Comparison of ENCODE assay signal across 8 cellular contexts in genomic region chr1:207751790-207752455, GRCh38. TPM values are rescaled to one million over a fixed set of nuclear protein-coding genes. Genes with fewer than 3 reads are reported as not detected.
DNase-seq lines count a peak whose midpoint lies in the region; ATAC-seq and TF ChIP-seq lines count a peak whose summit lies in the region.

TSS of gene CD46 (plus strand) at chr1:207752054. CDS start at chr1:207752213, 159 bp downstream.

- CTCF ChIA-PET in PC-9 (lab: Charles Lee): interaction anchor here (0.7 kb wide), 1 partner anchor 25 kb away, joined by 3 read pairs; no protein-coding TSS in a partner anchor

- H2AFZ ChIP-seq in PC-9: peak within 1 kb of the TSS; percentile 85

- H3K36me3 ChIP-seq in PC-9 (ENCODE audit: low read depth) (peaks cover under 1% of the 10 kb centered on the region; the same call in 1 of the 2 replicates), mucosa of stomach (ENCODE audit: control insufficient read depth, insufficient read depth, low read length) (no peaks in the 10 kb centered on the region)

- no TSS peak for BruUV-seq in PC-9 (replicated peaks; lab: Mats Ljungman, UMichigan)

- peaks cover 59% of the 10 kb centered on the region for H3K79me2 ChIP-seq in PC-9 (ENCODE audit: low read depth)

- peak; percentile 93 for ATAC-seq in GM21619 (IDR thresholded peaks at IDR 0.05; ENCODE audit: unreplicated experiment)

- DNase-seq in DMS153 (lab: John Stamatoyannopoulos, UW) (peak; percentile 98), PC-9 (peak; percentile 97 to 98), erythroblast (lab: John Stamatoyannopoulos, UW) (peak; percentile 97 to 98)
- DNase-seq in Jurkat, Clone E6-1 (ENCODE audit: low read depth, low spot score): peak; percentile 90
- DNase-seq in activated T-cell treated with anti-CD3 and anti-CD28 coated beads, Interleukin-2, amount 50 U/mL, for 1 hour: peak; percentile 93
- DNase-seq in stimulated activated CD8-positive, alpha-beta memory T cell treated with anti-CD3 and anti-CD28 coated beads, Interleukin-7, amount 100 ng/mL, for 1 hour (ENCODE audit: low read depth in 2 of 2): peak; percentile 81 to 83

- peak within 1 kb of the TSS; percentile 76 for H3K4me3 ChIP-seq in Jurkat, Clone E6-1 (ENCODE audit: low read length)
- peak within 1 kb of the TSS; percentile 91 for H3K4me3 ChIP-seq in PC-9
- peak within 1 kb of the TSS; percentile 87 for H3K4me3 ChIP-seq in mucosa of stomach (ENCODE audit: low read length)

- H4K20me1 ChIP-seq in PC-9 (ENCODE audit: insufficient read depth): peaks cover 39% of the 10 kb centered on the region

- TF ChIP-seq CTCF in PC-9 (conservative IDR thresholded peaks at IDR 0.05): no peak

- intact Hi-C loops in PC-9 (cut with micrococcal nuclease; ENCODE audit: unreplicated experiment): loop anchor here (2.0 to 5.0 kb wide), 3 partner anchors 39 to 700 kb away; partner anchors contain the start of genes PFKFB2 and YOD1

- H3K27me3 ChIP-seq in PC-9 (ENCODE audit: insufficient read depth, low read depth): no peaks in the 10 kb centered on the region
- no peaks in the 10 kb centered on the region for H3K27me3 ChIP-seq in mucosa of stomach (ENCODE audit: control insufficient read depth, insufficient read depth, low read length)

- peak within 1 kb of the TSS; percentile 96 for H3K27ac ChIP-seq in PC-9

- TF ChIP-seq POLR2A in erythroblast (IDR thresholded peaks at IDR 0.05; ENCODE audit: low read length): peak; percentile 98

- peaks cover 63% of the 10 kb centered on the region for H3F3A ChIP-seq in PC-9 (ENCODE audit: insufficient read depth, low read depth)

- H3K9ac ChIP-seq in mucosa of stomach (ENCODE audit: low read length): peak within 1 kb of the TSS; percentile 94

- peak within 1 kb of the TSS; percentile 97 for H3K4me2 ChIP-seq in PC-9

- POLR2A ChIA-PET in PC-9 (lab: Charles Lee; ENCODE audit: unreplicated experiment): interaction anchor here (0.6 to 0.7 kb wide), 4 partner anchors 61 to 758 kb away, joined by 3 to 4 read pairs (median 4); no protein-coding TSS in a partner anchor

- H3K9me2 ChIP-seq in PC-9 (ENCODE audit: insufficient read depth): no peaks in the 10 kb centered on the region

- H3K4me1 ChIP-seq in PC-9 (replicated peaks; ENCODE audit: insufficient read depth) (peaks cover 79% of the 10 kb centered on the region), mucosa of stomach (ENCODE audit: control insufficient read depth, insufficient read depth, low read length) (peaks cover 41% of the 10 kb centered on the region)

- H3K9me3 ChIP-seq in PC-9 (ENCODE audit: insufficient read depth, low read depth) (no peaks in the 10 kb centered on the region), mucosa of stomach (ENCODE audit: control insufficient read depth, low read length) (no peaks in the 10 kb centered on the region)

RNA-seq across cellular contexts. Expression of gene CD46, which starts in this region (rescaled TPM):
- 103 TPM for polyA plus RNA-seq in Jurkat, Clone E6-1 (2012; ENCODE audit: insufficient read depth, insufficient read length)
- total RNA-seq in PC-9 (2021): 149 and 214 TPM in 2 replicates

Comparison
In these comparisons a context has a peak if more than half of its experiments do, and no peak if none do; other contexts are left out.
1. Peak in every context shown above with its lines: DNase-seq, ATAC-seq, H3K4me3 ChIP-seq and H3K27ac ChIP-seq.